In genomic region chr17:39687546-39688474, GRCh38 we compare ENCODE assay signal across 8 cellular contexts. TPM values are rescaled to one million over a fixed set of nuclear protein-coding genes. Genes with fewer than 3 reads are reported as not detected.
DNase-seq lines count a peak whose midpoint lies in the region; ATAC-seq, FAIRE-seq and TF ChIP-seq lines count a peak whose summit lies in the region.

Gene PGAP3 (minus strand): TSS chr17:39688057. CDS start chr17:39688014, 43 bp downstream.

- H3K4me2 ChIP-seq in astrocyte (ENCODE audit: low read length) (peak within 1 kb of the TSS; percentile 95), hepatocyte (peak within 1 kb of the TSS; percentile 86)

- H3K36me3 Mint-ChIP-seq in T-helper 2 cell treated with Interferon-gamma antibody and Interleukin-4, amounts not matched to agents 5 μg/mL and 100 μg/mL, for 36 hours (ENCODE audit: low read depth): peaks cover 13% of the 10 kb centered on the region
- peaks cover 2% of the 10 kb centered on the region for H3K36me3 Mint-ChIP-seq in astrocyte (ENCODE audit: low read depth, unreplicated experiment)

- peak; percentile 88 for TF ChIP-seq POLR2A in GM18505 (IDR thresholded peaks at IDR 0.05; ENCODE audit: borderline replicate concordance, extremely low read depth, insufficient read depth, insufficient read length)

- peaks cover 21% of the 10 kb centered on the region for H3K4me1 Mint-ChIP-seq in T-helper 2 cell treated with Interferon-gamma antibody and Interleukin-4, amounts not matched to agents 5 μg/mL and 100 μg/mL, for 36 hours (ENCODE audit: low read depth)
- H3K4me1 Mint-ChIP-seq in astrocyte (ENCODE audit: low read depth, unreplicated experiment): peaks cover 8% of the 10 kb centered on the region

- H3K4me3 Mint-ChIP-seq in T-helper 2 cell treated with Interferon-gamma antibody and Interleukin-4, amounts not matched to agents 5 μg/mL and 100 μg/mL, for 36 hours: peak within 1 kb of the TSS; percentile 96
- peak within 1 kb of the TSS; percentile 92 for H3K4me3 Mint-ChIP-seq in astrocyte (ENCODE audit: unreplicated experiment)

- TF ChIP-seq CTCF in astrocyte (IDR thresholded peaks at IDR 0.05; ENCODE audit: insufficient read depth, low read depth, low read length) (no peak), hepatocyte (IDR thresholded peaks at IDR 0.05; ENCODE audit: poor library complexity) (no peak)

- DNase-seq in NCI-H187 (lab: John Stamatoyannopoulos, UW) (peak; percentile 82), astrocyte (ENCODE audit: low read depth) (peak; percentile 79), hepatocyte (ENCODE audit: low spot score) (peak; percentile 92), renal cortical epithelial cell (ENCODE audit: low read depth) (peak; percentile 83), cortex of kidney (lab: John Stamatoyannopoulos, UW) (no peak)
- peak; percentile 83 for DNase-seq in T-helper 2 cell treated with Interferon-gamma antibody and Interleukin-4, amounts not matched to agents 5 μg/mL and 100 μg/mL, for 36 hours (ENCODE audit: low spot score)

- H4K20me1 ChIP-seq in astrocyte (ENCODE audit: insufficient read depth, low read length) (no peaks in the 10 kb centered on the region), hepatocyte (ENCODE audit: insufficient read depth, poor library complexity, severe bottlenecking) (no peaks in the 10 kb centered on the region)

- peak within 1 kb of the TSS; percentile 91 for H3K4me3 ChIP-seq in astrocyte (ENCODE audit: insufficient read depth, low read depth, low read length)
- H3K4me3 ChIP-seq in hepatocyte: peak within 1 kb of the TSS; percentile 46

- H3K9ac ChIP-seq in astrocyte (ENCODE audit: low read length): peak within 1 kb of the TSS; percentile 84

- H3K27ac ChIP-seq in astrocyte (ENCODE audit: low read depth, low read length) (peak within 1 kb of the TSS; percentile 58), hepatocyte (peak within 1 kb of the TSS; percentile 85)

- H3K36me3 ChIP-seq in astrocyte (ENCODE audit: insufficient read depth, low read length) (no peaks in the 10 kb centered on the region), hepatocyte (replicated peaks; ENCODE audit: insufficient read depth, low read depth) (no peaks in the 10 kb centered on the region)

- WGBS in hepatocyte (ENCODE audit: low lambda C conversion rate, missing lambda C conversion rate): 5% methylated on average over 40 of the region's 45 CpGs

- peak; percentile 85 for ATAC-seq in GM18505 (IDR thresholded peaks at IDR 0.05; ENCODE audit: unreplicated experiment)
- ATAC-seq in HG02943 (IDR thresholded peaks at IDR 0.05; ENCODE audit: low read depth, unreplicated experiment): peak; percentile 84

- no peaks in the 10 kb centered on the region for H3K9me3 Mint-ChIP-seq in T-helper 2 cell treated with Interferon-gamma antibody and Interleukin-4, amounts not matched to agents 5 μg/mL and 100 μg/mL, for 36 hours
- no peaks in the 10 kb centered on the region for H3K9me3 Mint-ChIP-seq in astrocyte (ENCODE audit: unreplicated experiment)

- peak within 1 kb of the TSS; percentile 95 for H3K27ac Mint-ChIP-seq in T-helper 2 cell treated with Interferon-gamma antibody and Interleukin-4, amounts not matched to agents 5 μg/mL and 100 μg/mL, for 36 hours
- peak within 1 kb of the TSS; percentile 88 for H3K27ac Mint-ChIP-seq in astrocyte (ENCODE audit: unreplicated experiment)

- H3K9me2 ChIP-seq in hepatocyte (replicated peaks; ENCODE audit: insufficient read depth): no peaks in the 10 kb centered on the region

- H3K27me3 ChIP-seq in astrocyte (ENCODE audit: insufficient read depth, low read length) (no peaks in the 10 kb centered on the region), hepatocyte (no peaks in the 10 kb centered on the region)

- H2AFZ ChIP-seq in astrocyte (ENCODE audit: low read depth, low read length): peak within 1 kb of the TSS; percentile 89
- H2AFZ ChIP-seq in hepatocyte: peak within 1 kb of the TSS; percentile 95

- no peaks in the 10 kb centered on the region for H3K9me3 ChIP-seq in astrocyte (ENCODE audit: insufficient read depth, low read depth, low read length)
- H3K9me3 ChIP-seq in hepatocyte (ENCODE audit: low read depth): no peaks in the 10 kb centered on the region

- H3K4me1 ChIP-seq in astrocyte (ENCODE audit: insufficient read depth, low read length) (peaks cover 8% of the 10 kb centered on the region), hepatocyte (ENCODE audit: insufficient read depth) (peaks cover 16% of the 10 kb centered on the region)

- H3K79me2 ChIP-seq in astrocyte (ENCODE audit: insufficient read depth, low read length) (no peaks in the 10 kb centered on the region), hepatocyte (no peaks in the 10 kb centered on the region)

- FAIRE-seq in astrocyte (lab: Jason Lieb, UNC): no peak

- no peaks in the 10 kb centered on the region for H3K27me3 Mint-ChIP-seq in T-helper 2 cell treated with Interferon-gamma antibody and Interleukin-4, amounts not matched to agents 5 μg/mL and 100 μg/mL, for 36 hours (ENCODE audit: low read depth)
- H3K27me3 Mint-ChIP-seq in astrocyte (ENCODE audit: low read depth, unreplicated experiment): no peaks in the 10 kb centered on the region

RNA-seq across cellular contexts. Expression of gene PGAP3, which starts in this region (rescaled TPM):
- 12.2 and 15.6 TPM in 2 replicates for total RNA-seq in astrocyte
- total RNA-seq in hepatocyte: 26.8 and 33.0 TPM in 2 replicates
- polyA plus RNA-seq in hepatocyte: 35.4 and 35.6 TPM in 2 replicates
- total RNA-seq in renal cortical epithelial cell: 6.6 and 21.8 TPM in 2 replicates
